In the genomic region with DNA sequence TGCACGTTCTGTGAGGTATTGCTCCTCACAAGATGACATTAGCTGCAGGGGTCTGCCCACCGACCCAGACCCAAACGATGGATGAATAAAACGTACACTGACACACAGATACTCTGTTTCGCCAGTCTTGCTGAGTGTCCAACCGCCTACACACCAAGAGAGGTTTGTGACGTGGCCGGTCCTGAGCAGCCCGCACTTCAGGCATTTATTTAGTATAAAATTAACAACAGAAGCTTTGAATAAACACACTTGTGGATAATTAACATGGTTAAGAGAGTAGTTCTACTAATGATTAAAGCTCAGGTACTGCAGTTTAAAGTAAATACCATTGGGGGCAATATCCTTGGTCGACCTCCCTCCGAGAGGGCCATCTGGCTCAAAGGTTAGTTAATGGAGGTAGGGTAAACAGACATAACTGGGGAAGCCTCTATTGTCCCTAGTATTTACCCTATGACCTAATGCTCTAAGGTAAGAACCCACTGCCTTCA, we compare ENCODE assay signal across 1 cellular context.
TF ChIP-seq lines count a peak whose summit lies in the region.

No MANE protein-coding gene starts in this region.

TF ChIP-seq in HepG2, 621 proteins besides CTCF, POLR2A, EP300 and RAD21 (continued from another document and continues in another):
- TF ChIP-seq ZNF160 (CRISPR knock-in tag; IDR thresholded peaks at IDR 0.05) = no peak
- TF ChIP-seq ZNF333 (CRISPR knock-in tag; IDR thresholded peaks at IDR 0.05; ENCODE audit: borderline replicate concordance) = no peak
- TF ChIP-seq, protein P1, sequence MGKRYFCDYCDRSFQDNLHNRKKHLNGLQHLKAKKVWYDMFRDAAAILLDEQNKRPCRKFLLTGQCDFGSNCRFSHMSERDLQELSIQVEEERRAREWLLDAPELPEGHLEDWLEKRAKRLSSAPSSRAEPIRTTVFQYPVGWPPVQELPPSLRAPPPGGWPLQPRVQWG (CRISPR knock-in tag; IDR thresholded peaks at IDR 0.05; ENCODE audit: borderline replicate concordance, low read depth) = no peak
- TF ChIP-seq, protein P2, sequence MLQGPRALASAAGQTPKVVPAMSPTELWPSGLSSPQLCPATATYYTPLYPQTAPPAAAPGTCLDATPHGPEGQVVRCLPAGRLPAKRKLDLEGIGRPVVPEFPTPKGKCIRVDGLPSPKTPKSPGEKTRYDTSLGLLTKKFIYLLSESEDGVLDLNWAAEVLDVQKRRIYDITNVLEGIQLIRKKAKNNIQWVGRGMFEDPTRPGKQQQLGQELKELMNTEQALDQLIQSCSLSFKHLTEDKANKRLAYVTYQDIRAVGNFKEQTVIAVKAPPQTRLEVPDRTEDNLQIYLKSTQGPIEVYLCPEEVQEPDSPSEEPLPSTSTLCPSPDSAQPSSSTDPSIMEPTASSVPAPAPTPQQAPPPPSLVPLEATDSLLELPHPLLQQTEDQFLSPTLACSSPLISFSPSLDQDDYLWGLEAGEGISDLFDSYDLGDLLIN (CRISPR knock-in tag; IDR thresholded peaks at IDR 0.05; ENCODE audit: borderline replicate concordance) = no peak
- no peak for TF ChIP-seq ZNF776 (CRISPR knock-in tag; IDR thresholded peaks at IDR 0.05)
- TF ChIP-seq YY1 (IDR thresholded peaks at IDR 0.05; ENCODE audit: insufficient read depth, insufficient replicate concordance, low read depth, low read length) = no peak
- TF ChIP-seq, protein P3, sequence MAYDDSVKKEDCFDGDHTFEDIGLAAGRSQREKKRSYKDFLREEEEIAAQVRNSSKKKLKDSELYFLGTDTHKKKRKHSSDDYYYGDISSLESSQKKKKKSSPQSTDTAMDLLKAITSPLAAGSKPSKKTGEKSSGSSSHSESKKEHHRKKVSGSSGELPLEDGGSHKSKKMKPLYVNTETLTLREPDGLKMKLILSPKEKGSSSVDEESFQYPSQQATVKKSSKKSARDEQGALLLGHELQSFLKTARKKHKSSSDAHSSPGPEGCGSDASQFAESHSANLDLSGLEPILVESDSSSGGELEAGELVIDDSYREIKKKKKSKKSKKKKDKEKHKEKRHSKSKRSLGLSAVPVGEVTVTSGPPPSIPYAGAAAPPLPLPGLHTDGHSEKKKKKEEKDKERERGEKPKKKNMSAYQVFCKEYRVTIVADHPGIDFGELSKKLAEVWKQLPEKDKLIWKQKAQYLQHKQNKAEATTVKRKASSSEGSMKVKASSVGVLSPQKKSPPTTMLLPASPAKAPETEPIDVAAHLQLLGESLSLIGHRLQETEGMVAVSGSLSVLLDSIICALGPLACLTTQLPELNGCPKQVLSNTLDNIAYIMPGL (CRISPR knock-in tag; IDR thresholded peaks at IDR 0.05; ENCODE audit: borderline replicate concordance in 1 of 2, low read depth in 1 of 2) = no peak
- no peak for TF ChIP-seq ZFY (CRISPR knock-in tag; IDR thresholded peaks at IDR 0.05)
- TF ChIP-seq ZNF20 (CRISPR knock-in tag; IDR thresholded peaks at IDR 0.05) = no peak
- TF ChIP-seq, protein P4, sequence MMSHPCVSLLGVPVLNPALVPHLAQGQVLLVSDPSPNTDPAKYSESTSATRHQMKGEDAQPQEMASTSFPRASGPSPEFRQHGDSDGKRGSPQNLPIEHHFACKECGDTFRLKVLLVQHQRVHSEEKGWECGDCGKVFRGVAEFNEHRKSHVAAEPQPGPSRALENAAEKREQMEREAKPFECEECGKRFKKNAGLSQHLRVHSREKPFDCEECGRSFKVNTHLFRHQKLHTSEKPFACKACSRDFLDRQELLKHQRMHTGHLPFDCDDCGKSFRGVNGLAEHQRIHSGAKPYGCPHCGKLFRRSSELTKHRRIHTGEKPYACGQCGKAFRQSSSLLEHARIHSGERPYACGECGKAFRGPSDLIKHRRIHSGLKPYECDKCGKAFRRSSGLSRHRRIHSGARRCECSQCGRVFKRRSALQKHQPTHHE (CRISPR knock-in tag; IDR thresholded peaks at IDR 0.05; ENCODE audit: borderline replicate concordance) = no peak
- TF ChIP-seq, protein P5, sequence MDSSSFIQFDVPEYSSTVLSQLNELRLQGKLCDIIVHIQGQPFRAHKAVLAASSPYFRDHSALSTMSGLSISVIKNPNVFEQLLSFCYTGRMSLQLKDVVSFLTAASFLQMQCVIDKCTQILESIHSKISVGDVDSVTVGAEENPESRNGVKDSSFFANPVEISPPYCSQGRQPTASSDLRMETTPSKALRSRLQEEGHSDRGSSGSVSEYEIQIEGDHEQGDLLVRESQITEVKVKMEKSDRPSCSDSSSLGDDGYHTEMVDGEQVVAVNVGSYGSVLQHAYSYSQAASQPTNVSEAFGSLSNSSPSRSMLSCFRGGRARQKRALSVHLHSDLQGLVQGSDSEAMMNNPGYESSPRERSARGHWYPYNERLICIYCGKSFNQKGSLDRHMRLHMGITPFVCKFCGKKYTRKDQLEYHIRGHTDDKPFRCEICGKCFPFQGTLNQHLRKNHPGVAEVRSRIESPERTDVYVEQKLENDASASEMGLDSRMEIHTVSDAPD (CRISPR knock-in tag; IDR thresholded peaks at IDR 0.05) = no peak
- TF ChIP-seq MATR3 (CRISPR knock-in tag; IDR thresholded peaks at IDR 0.05) = no peak
- no peak for TF ChIP-seq KAT2B (IDR thresholded peaks at IDR 0.05; ENCODE audit: borderline replicate concordance, low read depth, low read length)
- TF ChIP-seq, protein P6, sequence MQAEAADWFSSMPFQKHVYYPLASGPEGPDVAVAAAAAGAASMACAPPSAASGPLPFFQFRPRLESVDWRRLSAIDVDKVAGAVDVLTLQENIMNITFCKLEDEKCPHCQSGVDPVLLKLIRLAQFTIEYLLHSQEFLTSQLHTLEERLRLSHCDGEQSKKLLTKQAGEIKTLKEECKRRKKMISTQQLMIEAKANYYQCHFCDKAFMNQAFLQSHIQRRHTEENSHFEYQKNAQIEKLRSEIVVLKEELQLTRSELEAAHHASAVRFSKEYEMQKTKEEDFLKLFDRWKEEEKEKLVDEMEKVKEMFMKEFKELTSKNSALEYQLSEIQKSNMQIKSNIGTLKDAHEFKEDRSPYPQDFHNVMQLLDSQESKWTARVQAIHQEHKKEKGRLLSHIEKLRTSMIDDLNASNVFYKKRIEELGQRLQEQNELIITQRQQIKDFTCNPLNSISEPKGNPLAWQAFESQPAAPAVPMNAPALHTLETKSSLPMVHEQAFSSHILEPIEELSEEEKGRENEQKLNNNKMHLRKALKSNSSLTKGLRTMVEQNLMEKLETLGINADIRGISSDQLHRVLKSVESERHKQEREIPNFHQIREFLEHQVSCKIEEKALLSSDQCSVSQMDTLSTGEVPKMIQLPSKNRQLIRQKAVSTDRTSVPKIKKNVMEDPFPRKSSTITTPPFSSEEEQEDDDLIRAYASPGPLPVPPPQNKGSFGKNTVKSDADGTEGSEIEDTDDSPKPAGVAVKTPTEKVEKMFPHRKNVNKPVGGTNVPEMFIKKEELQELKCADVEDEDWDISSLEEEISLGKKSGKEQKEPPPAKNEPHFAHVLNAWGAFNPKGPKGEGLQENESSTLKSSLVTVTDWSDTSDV (CRISPR knock-in tag; IDR thresholded peaks at IDR 0.05) = no peak
- TF ChIP-seq MLLT10 (CRISPR knock-in tag; IDR thresholded peaks at IDR 0.05) = no peak
- 0 out of 2 replicates have a peak, but pooled peaks have one; percentile 30 for TF ChIP-seq MYC (CRISPR knock-in tag; IDR thresholded peaks at IDR 0.05; ENCODE audit: borderline replicate concordance)
- no peak for TF ChIP-seq PHB2 (IDR thresholded peaks at IDR 0.05; ENCODE audit: partially characterized antibody)
- peak; percentile 74 for TF ChIP-seq CREB1 (IDR thresholded peaks at IDR 0.05)
- TF ChIP-seq CREB1 (CRISPR knock-in tag; IDR thresholded peaks at IDR 0.05) = peak; percentile 82
- TF ChIP-seq, protein P7, sequence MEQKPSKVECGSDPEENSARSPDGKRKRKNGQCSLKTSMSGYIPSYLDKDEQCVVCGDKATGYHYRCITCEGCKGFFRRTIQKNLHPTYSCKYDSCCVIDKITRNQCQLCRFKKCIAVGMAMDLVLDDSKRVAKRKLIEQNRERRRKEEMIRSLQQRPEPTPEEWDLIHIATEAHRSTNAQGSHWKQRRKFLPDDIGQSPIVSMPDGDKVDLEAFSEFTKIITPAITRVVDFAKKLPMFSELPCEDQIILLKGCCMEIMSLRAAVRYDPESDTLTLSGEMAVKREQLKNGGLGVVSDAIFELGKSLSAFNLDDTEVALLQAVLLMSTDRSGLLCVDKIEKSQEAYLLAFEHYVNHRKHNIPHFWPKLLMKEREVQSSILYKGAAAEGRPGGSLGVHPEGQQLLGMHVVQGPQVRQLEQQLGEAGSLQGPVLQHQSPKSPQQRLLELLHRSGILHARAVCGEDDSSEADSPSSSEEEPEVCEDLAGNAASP (CRISPR knock-in tag; IDR thresholded peaks at IDR 0.05; ENCODE audit: borderline replicate concordance) = peak; percentile 99
- no peak for TF ChIP-seq MAFK (conservative IDR thresholded peaks at IDR 0.05 in 1 of 2, IDR thresholded peaks at IDR 0.05 in 1 of 2; ENCODE audit: low read length in 2 of 2)
- no peak for TF ChIP-seq ZNF124 (CRISPR knock-in tag; IDR thresholded peaks at IDR 0.05)
- no peak for TF ChIP-seq YEATS2 (CRISPR knock-in tag; IDR thresholded peaks at IDR 0.05; ENCODE audit: borderline replicate concordance)
- TF ChIP-seq KDM1A (CRISPR knock-in tag; IDR thresholded peaks at IDR 0.05) = no peak
- TF ChIP-seq NFE2 (CRISPR knock-in tag; IDR thresholded peaks at IDR 0.05) = no peak
- TF ChIP-seq POLR2AphosphoS5 (IDR thresholded peaks at IDR 0.05; ENCODE audit: low read depth, low read length) = no peak
- TF ChIP-seq GABPA (IDR thresholded peaks at IDR 0.05; ENCODE audit: low read depth, low read length) = no peak
- peak; percentile 48; the same call in 1 of the 2 replicates for TF ChIP-seq GABPA (CRISPR knock-in tag; IDR thresholded peaks at IDR 0.05; ENCODE audit: low read depth)
- TF ChIP-seq, protein P8, sequence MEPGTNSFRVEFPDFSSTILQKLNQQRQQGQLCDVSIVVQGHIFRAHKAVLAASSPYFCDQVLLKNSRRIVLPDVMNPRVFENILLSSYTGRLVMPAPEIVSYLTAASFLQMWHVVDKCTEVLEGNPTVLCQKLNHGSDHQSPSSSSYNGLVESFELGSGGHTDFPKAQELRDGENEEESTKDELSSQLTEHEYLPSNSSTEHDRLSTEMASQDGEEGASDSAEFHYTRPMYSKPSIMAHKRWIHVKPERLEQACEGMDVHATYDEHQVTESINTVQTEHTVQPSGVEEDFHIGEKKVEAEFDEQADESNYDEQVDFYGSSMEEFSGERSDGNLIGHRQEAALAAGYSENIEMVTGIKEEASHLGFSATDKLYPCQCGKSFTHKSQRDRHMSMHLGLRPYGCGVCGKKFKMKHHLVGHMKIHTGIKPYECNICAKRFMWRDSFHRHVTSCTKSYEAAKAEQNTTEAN (CRISPR knock-in tag; conservative IDR thresholded peaks at IDR 0.05) = peak; percentile 50; the same call in 1 of the 2 replicates
- TF ChIP-seq ZNF563 (CRISPR knock-in tag; IDR thresholded peaks at IDR 0.05) = no peak
- TF ChIP-seq JUN (CRISPR knock-in tag; IDR thresholded peaks at IDR 0.05) = peak; percentile 97
- TF ChIP-seq ZNF570 (CRISPR knock-in tag; IDR thresholded peaks at IDR 0.05; ENCODE audit: borderline replicate concordance) = no peak
- TF ChIP-seq ZNF773 (CRISPR knock-in tag; IDR thresholded peaks at IDR 0.05; ENCODE audit: borderline replicate concordance) = no peak
- TF ChIP-seq HDAC6 (IDR thresholded peaks at IDR 0.05; ENCODE audit: low read depth, low read length) = no peak
- TF ChIP-seq, protein P9, sequence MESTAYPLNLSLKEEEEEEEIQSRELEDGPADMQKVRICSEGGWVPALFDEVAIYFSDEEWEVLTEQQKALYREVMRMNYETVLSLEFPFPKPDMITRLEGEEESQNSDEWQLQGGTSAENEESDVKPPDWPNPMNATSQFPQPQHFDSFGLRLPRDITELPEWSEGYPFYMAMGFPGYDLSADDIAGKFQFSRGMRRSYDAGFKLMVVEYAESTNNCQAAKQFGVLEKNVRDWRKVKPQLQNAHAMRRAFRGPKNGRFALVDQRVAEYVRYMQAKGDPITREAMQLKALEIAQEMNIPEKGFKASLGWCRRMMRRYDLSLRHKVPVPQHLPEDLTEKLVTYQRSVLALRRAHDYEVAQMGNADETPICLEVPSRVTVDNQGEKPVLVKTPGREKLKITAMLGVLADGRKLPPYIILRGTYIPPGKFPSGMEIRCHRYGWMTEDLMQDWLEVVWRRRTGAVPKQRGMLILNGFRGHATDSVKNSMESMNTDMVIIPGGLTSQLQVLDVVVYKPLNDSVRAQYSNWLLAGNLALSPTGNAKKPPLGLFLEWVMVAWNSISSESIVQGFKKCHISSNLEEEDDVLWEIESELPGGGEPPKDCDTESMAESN (CRISPR knock-in tag; conservative IDR thresholded peaks at IDR 0.05) = peak; percentile 57; the same call in 1 of the 2 replicates
- TF ChIP-seq, protein P10, sequence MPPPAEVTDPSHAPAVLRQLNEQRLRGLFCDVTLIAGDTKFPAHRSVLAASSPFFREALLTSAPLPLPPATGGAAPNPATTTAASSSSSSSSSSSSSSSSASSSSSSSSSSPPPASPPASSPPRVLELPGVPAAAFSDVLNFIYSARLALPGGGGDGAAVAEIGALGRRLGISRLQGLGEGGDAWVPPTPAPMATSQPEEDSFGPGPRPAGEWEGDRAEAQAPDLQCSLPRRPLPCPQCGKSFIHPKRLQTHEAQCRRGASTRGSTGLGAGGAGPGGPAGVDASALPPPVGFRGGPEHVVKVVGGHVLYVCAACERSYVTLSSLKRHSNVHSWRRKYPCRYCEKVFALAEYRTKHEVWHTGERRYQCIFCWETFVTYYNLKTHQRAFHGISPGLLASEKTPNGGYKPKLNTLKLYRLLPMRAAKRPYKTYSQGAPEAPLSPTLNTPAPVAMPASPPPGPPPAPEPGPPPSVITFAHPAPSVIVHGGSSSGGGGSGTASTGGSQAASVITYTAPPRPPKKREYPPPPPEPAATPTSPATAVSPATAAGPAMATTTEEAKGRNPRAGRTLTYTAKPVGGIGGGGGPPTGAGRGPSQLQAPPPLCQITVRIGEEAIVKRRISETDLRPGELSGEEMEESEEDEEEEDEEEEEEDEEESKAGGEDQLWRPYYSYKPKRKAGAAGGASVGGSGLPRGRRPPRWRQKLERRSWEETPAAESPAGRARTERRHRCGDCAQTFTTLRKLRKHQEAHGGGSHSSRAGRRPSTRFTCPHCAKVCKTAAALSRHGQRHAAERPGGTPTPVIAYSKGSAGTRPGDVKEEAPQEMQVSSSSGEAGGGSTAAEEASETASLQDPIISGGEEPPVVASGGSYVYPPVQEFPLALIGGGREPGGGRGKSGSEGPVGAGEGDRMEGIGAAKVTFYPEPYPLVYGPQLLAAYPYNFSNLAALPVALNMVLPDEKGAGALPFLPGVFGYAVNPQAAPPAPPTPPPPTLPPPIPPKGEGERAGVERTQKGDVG (CRISPR knock-in tag; IDR thresholded peaks at IDR 0.05; ENCODE audit: borderline replicate concordance) = 0 out of 2 replicates have a peak, but pooled peaks have one; percentile 23
- no peak for TF ChIP-seq ZNF567 (CRISPR knock-in tag; IDR thresholded peaks at IDR 0.05; ENCODE audit: borderline replicate concordance)
- TF ChIP-seq MBD4 (IDR thresholded peaks at IDR 0.05; ENCODE audit: borderline replicate concordance, low read length) = no peak; the same call in 1 of the 2 replicates
- no peak for TF ChIP-seq SMAD1 (CRISPR knock-in tag; IDR thresholded peaks at IDR 0.05; ENCODE audit: borderline replicate concordance, low read depth)
- TF ChIP-seq ZNF496 (CRISPR knock-in tag; IDR thresholded peaks at IDR 0.05; ENCODE audit: insufficient replicate concordance) = no peak
- no peak for TF ChIP-seq ZNF337 (CRISPR knock-in tag; IDR thresholded peaks at IDR 0.05; ENCODE audit: borderline replicate concordance, low read depth)
- TF ChIP-seq ZKSCAN1 (IDR thresholded peaks at IDR 0.05; ENCODE audit: low read length) = no peak
- TF ChIP-seq FIP1L1 (IDR thresholded peaks at IDR 0.05; ENCODE audit: borderline replicate concordance, insufficient read depth, low read depth, low read length) = no peak
- no peak for TF ChIP-seq AGO2 (optimal IDR thresholded peaks at IDR 0.05; ENCODE audit: low read depth, low read length)
- TF ChIP-seq ASH2L (IDR thresholded peaks at IDR 0.05; ENCODE audit: insufficient read length, low read depth, low read length) = peak; percentile 57
- TF ChIP-seq, protein P11, sequence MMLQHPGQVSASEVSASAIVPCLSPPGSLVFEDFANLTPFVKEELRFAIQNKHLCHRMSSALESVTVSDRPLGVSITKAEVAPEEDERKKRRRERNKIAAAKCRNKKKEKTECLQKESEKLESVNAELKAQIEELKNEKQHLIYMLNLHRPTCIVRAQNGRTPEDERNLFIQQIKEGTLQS (CRISPR knock-in tag; IDR thresholded peaks at IDR 0.05) = peak; percentile 60; the same call in 1 of the 2 replicates
